ENCODE assay signal across 21 cellular contexts in genomic region chr22:46417769-46418168, GRCh38.
"Had no signal": no experiment of that assay in that cellular context is flagged by ENCODE, and none has a peak within 500 bp of the region (broad histone marks: within the 10 kb centered on the region; RNA-seq: fewer than 3 reads in every experiment).

No MANE protein-coding gene starts in this region.

- H3K27ac Mint-ChIP-seq: activated naive CD4-positive, alpha-beta T cell treated with anti-CD3 and anti-CD28 coated beads, Interleukin-2, amount 10 ng/mL, durations not matched to agents 7 days and 5 days; activated naive CD8-positive, alpha-beta T cell treated with anti-CD3 and anti-CD28 coated beads, Interleukin-2, amount 50 U/mL, for 24 hours had no signal

- H3K4me1 Mint-ChIP-seq: activated naive CD4-positive, alpha-beta T cell treated with anti-CD3 and anti-CD28 coated beads, Interleukin-2, amount 10 ng/mL, durations not matched to agents 7 days and 5 days; activated naive CD8-positive, alpha-beta T cell treated with anti-CD3 and anti-CD28 coated beads, Interleukin-2, amount 50 U/mL, for 24 hours had no signal

- H3K36me3 ChIP-seq: neutrophil, pancreas, sigmoid colon, spleen, tibial artery had no signal

- H3K9me3 Mint-ChIP-seq: activated naive CD4-positive, alpha-beta T cell treated with anti-CD3 and anti-CD28 coated beads, Interleukin-2, amount 10 ng/mL, durations not matched to agents 7 days and 5 days; activated naive CD8-positive, alpha-beta T cell treated with anti-CD3 and anti-CD28 coated beads, Interleukin-2, amount 50 U/mL, for 24 hours; activated T-cell treated with anti-CD3 and anti-CD28 coated beads, Interleukin-2, amount 50 U/mL, for 4 hours; naive thymus-derived CD8-positive, alpha-beta T cell had no signal

- H3K27ac ChIP-seq: dorsolateral prefrontal cortex, neutrophil, pancreas, sigmoid colon, tibial artery, VCaP had no signal

- FAIRE-seq: colon, pancreas had no signal

- H3K9me3 ChIP-seq: neutrophil, pancreas, sigmoid colon, spleen, tibial artery had no signal

- H3K27me3 Mint-ChIP-seq: activated naive CD4-positive, alpha-beta T cell treated with anti-CD3 and anti-CD28 coated beads, Interleukin-2, amount 10 ng/mL, durations not matched to agents 7 days and 5 days; activated naive CD8-positive, alpha-beta T cell treated with anti-CD3 and anti-CD28 coated beads, Interleukin-2, amount 50 U/mL, for 24 hours had no signal

- H3K27me3 ChIP-seq: neutrophil, pancreas had no signal

- H3K4me1 ChIP-seq: pancreas, sigmoid colon, tibial artery had no signal

- DNase-seq: activated CD4-positive, alpha-beta T cell treated with anti-CD3 and anti-CD28 coated beads, Interleukin-2, amount 50 U/mL, for 1 hour; activated CD4-positive, CD25-positive, alpha-beta regulatory T cell treated with anti-CD3 and anti-CD28 coated beads, Interleukin-2, amount 50 U/mL, for 72 hours; activated CD8-positive, alpha-beta memory T cell treated with anti-CD3 and anti-CD28 coated beads, Interleukin-2, amount 50 U/mL, for 4 hours; activated effector memory CD4-positive, alpha-beta T cell treated with Interleukin-2 at 50 U/mL for 16 hours; activated naive CD4-positive, alpha-beta T cell treated with anti-CD3 and anti-CD28 coated beads, Interleukin-2, amount 10 ng/mL, durations not matched to agents 7 days and 5 days; activated naive CD8-positive, alpha-beta T cell treated with anti-CD3 and anti-CD28 coated beads, Interleukin-2, amount 50 U/mL, for 24 hours; activated T-cell treated with anti-CD3 and anti-CD28 coated beads, Interleukin-2, amount 50 U/mL, for 4 hours; anterior cingulate cortex; dorsolateral prefrontal cortex; mesendoderm; sigmoid colon; spleen; stimulated activated naive CD4-positive, alpha-beta T cell; SW 1271; T-helper 2 cell; tibial artery had no signal

- H3K36me3 Mint-ChIP-seq: activated naive CD4-positive, alpha-beta T cell treated with anti-CD3 and anti-CD28 coated beads, Interleukin-2, amount 10 ng/mL, durations not matched to agents 7 days and 5 days; naive thymus-derived CD8-positive, alpha-beta T cell had no signal

- ATAC-seq: activated naive CD8-positive, alpha-beta T cell treated with anti-CD3 and anti-CD28 coated beads, Interleukin-2, amount 50 U/mL, for 24 hours; activated T-cell treated with anti-CD3 and anti-CD28 coated beads, Interleukin-2, amount 50 U/mL, for 4 hours; naive thymus-derived CD8-positive, alpha-beta T cell; pancreas had no signal

- H3K4me3 Mint-ChIP-seq: activated naive CD4-positive, alpha-beta T cell treated with anti-CD3 and anti-CD28 coated beads, Interleukin-2, amount 10 ng/mL, durations not matched to agents 7 days and 5 days; activated naive CD8-positive, alpha-beta T cell treated with anti-CD3 and anti-CD28 coated beads, Interleukin-2, amount 50 U/mL, for 24 hours; activated T-cell treated with anti-CD3 and anti-CD28 coated beads, Interleukin-2, amount 50 U/mL, for 4 hours; naive thymus-derived CD8-positive, alpha-beta T cell had no signal

- H3K4me3 ChIP-seq: dorsolateral prefrontal cortex, pancreas, sigmoid colon, spleen, tibial artery had no signal
